8 cellular contexts compared by ENCODE assay signal in the genomic region with DNA sequence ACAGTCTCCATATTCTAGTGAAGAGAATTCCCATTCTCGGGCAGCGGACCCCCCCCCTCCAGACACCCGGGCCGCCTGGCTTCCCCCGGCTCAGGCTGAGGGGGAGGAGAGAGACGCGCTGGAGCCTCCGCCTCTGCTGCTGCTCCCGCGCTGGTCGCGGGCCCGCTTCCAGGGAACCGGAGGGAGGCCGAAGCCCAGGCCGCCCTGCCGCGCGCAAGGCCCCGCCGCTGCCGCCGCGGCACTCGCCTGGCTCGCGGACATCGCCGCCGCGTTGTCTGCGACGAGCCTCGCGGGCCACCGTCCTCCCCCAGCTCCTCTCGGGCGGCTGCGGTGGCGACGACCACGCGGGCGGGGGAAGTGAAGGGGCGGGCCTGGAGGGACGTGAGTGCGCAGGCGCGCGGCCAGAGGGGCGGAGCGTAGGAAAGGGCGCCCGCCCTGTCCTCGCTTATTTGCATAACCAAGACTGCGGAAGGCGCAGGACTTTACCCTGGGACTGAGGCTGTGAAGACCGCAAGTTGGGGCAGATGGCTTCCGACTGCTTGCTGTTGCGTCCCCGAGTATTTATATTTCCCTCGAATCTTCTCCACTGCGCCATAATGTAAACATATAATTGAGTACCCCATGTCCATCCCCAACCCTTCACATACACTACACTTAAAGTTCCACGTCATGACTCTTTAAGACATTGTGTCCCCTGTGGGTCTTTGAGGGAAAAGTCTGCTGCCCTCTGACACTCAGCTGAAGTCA. TPM values are rescaled to one million over a fixed set of nuclear protein-coding genes. Genes with fewer than 3 reads are reported as not detected.
DNase-seq lines count a peak whose midpoint lies in the region; ATAC-seq and TF ChIP-seq lines count a peak whose summit lies in the region.

A gene with protein sequence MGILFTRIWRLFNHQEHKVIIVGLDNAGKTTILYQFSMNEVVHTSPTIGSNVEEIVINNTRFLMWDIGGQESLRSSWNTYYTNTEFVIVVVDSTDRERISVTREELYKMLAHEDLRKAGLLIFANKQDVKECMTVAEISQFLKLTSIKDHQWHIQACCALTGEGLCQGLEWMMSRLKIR (minus strand): TSS at position 279 of the 747 bp plus-strand sequence. CDS start 245 bp downstream, at position 34.

- under 1% methylated on average over 64 of the region's 64 CpGs for WGBS in right cardiac atrium

- H3K9me3 ChIP-seq in right cardiac atrium (ENCODE audit: control insufficient read depth, low read length) (no peaks in the 10 kb centered on the region), uterus (no peaks in the 10 kb centered on the region)

- peak in 1 of 4 experiments; percentile 10 for TF ChIP-seq CTCF in uterus (IDR thresholded peaks at IDR 0.05)

- H3K27me3 ChIP-seq in right cardiac atrium (ENCODE audit: control insufficient read depth, insufficient read depth) (no peaks in the 10 kb centered on the region), uterus (no peaks in the 10 kb centered on the region)

- no peaks in the 10 kb centered on the region for H3K36me3 ChIP-seq in uterus

- peak; percentile 84 to 90 for TF ChIP-seq POLR2A in uterus (IDR thresholded peaks at IDR 0.05)

- ATAC-seq in GM18498 (IDR thresholded peaks at IDR 0.05; ENCODE audit: unreplicated experiment): peak; percentile 93
- ATAC-seq in HG02938 (IDR thresholded peaks at IDR 0.05; ENCODE audit: unreplicated experiment): peak; percentile 96
- peak; percentile 98 to 99 for ATAC-seq in right cardiac atrium

- intact Hi-C loops in right cardiac atrium (cut with DNase I): loop anchor here in 1 of 4 donors (10.0 kb wide), 1 partner anchor 176 kb away; no protein-coding TSS in a partner anchor
- intact Hi-C loops in uterus (cut with DNase I; ENCODE audit: low total_unique reads): no loop called here

- H3K27ac ChIP-seq in angular gyrus (ENCODE audit: low read depth, low read length): peak within 1 kb of the TSS; percentile 82
- peak within 1 kb of the TSS; percentile 70 for H3K27ac ChIP-seq in right cardiac atrium (ENCODE audit: low read length)
- peak within 1 kb of the TSS; percentile 80 to 88 for H3K27ac ChIP-seq in uterus

- peak within 1 kb of the TSS; percentile 75 for H3K4me3 ChIP-seq in right cardiac atrium (ENCODE audit: low read length)
- peak within 1 kb of the TSS; percentile 67 to 86 for H3K4me3 ChIP-seq in uterus

- H3K4me1 ChIP-seq in right cardiac atrium (ENCODE audit: control insufficient read depth, insufficient read depth, low read length): peaks cover 4% of the 10 kb centered on the region
- peaks cover 0 to 9% of the 10 kb centered on the region in 2 donors for H3K4me1 ChIP-seq in uterus

- DNase-seq in NCI-H187 (lab: John Stamatoyannopoulos, UW): peak; percentile 37 to 81
- DNase-seq in T-helper 2 cell: peak; percentile 88 to 97 (median 94)
- peak; percentile 95 to 98 (median 98) for DNase-seq in right cardiac atrium
- DNase-seq in pulmonary artery endothelial cell (ENCODE audit: low read depth, low spot score): peak; percentile 85
- peak; percentile 94 to 97 for DNase-seq in uterus

RNA-seq across cellular contexts. Expression of the gene that starts here (rescaled TPM):
- total RNA-seq in right cardiac atrium (100 to 1,000 TPM in 2 of 4 donors, 10 to 100 TPM in 2; 81.5 to 119 (median 99.5) TPM), pulmonary artery endothelial cell (63.0 and 89.9 TPM in 2 replicates), uterus (100 to 1,000 TPM in 1 of 4 donors, 10 to 100 TPM in 3; 21.2 to 101 (median 40.7) TPM)
- polyA plus RNA-seq in right cardiac atrium: 26.8 TPM

Comparison
In these comparisons a context has a peak if more than half of its experiments do, and no peak if none do; other contexts are left out.
1. Peak in every context shown above with its lines: DNase-seq, ATAC-seq, H3K4me3 ChIP-seq and H3K27ac ChIP-seq.